5 cellular contexts compared by ENCODE assay signal in the genomic region with DNA sequence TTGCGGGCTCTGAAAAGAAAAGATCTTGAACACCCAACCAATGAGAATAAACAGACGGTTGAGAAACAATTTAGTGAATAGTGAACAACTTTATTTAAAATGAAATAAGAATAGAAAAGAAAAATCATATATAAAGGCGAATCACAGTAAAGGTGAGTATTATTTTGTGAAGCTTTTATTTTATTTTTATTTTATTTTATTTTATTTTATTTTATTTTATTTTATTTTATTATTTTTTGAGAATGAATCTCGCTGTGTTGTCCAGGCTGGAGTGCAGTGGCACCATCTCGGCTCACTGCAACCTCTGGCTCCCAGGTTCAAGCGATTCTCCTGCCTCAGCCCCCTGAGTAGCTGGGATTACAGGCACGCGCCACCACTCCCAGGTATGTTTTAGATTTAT. TPM values are rescaled to one million over a fixed set of nuclear protein-coding genes. Genes with fewer than 3 reads are reported as not detected.
DNase-seq lines count a peak whose midpoint lies in the region; ATAC-seq and TF ChIP-seq lines count a peak whose summit lies in the region.
"Not testable (repeated sequence)": the region's sequence is repeated elsewhere in the genome, so short reads cannot be mapped to it uniquely, and the experiment has no call there.

No MANE protein-coding gene starts in this region.

- POLR2A ChIA-PET in RWPE1 (lab: Yijun Ruan, JAX; ENCODE audit: low non-redundant PET), result interaction anchor here (0.8 kb wide), 1 partner anchor 14 kb away, joined by 3 read pairs; no protein-coding TSS in a partner anchor
- POLR2A ChIA-PET in activated CD8-positive, alpha-beta T cell treated with anti-CD3 and anti-CD28 coated beads for 36 hours (lab: Charles Lee), result interaction anchor here (1.0 kb wide), 1 partner anchor 23 kb away, joined by 3 read pairs; no protein-coding TSS in a partner anchor

- peak overlapping the region; percentile 65 for H3K27ac Mint-ChIP-seq in activated CD8-positive, alpha-beta T cell treated with anti-CD3 and anti-CD28 coated beads for 36 hours
- H3K27ac Mint-ChIP-seq in activated T-helper 17 cell treated with anti-CD3 and anti-CD28 coated beads, Interleukin-2, amount 50 U/mL, for 72 hours; type B pancreatic cell: not testable (repeated sequence)
- H3K27ac Mint-ChIP-seq in nephron, result peak overlapping the region in 2 of 3 experiments; percentile 37 to 53

- peaks cover 16% of the 10 kb centered on the region for H3K4me1 Mint-ChIP-seq in activated CD8-positive, alpha-beta T cell treated with anti-CD3 and anti-CD28 coated beads for 36 hours (ENCODE audit: low read depth)
- not testable (repeated sequence) for H3K4me1 Mint-ChIP-seq in activated T-helper 17 cell treated with anti-CD3 and anti-CD28 coated beads, Interleukin-2, amount 50 U/mL, for 72 hours
- peaks cover 11% of the 10 kb centered on the region for H3K4me1 Mint-ChIP-seq in nephron
- peaks cover 14% of the 10 kb centered on the region for H3K4me1 Mint-ChIP-seq in type B pancreatic cell (ENCODE audit: unreplicated experiment)

- H3K27ac ChIP-seq in RWPE1, result peak overlapping the region; percentile 98; the same call in 1 of the 2 replicates

- TF ChIP-seq CTCF in RWPE1 (conservative IDR thresholded peaks at IDR 0.05; ENCODE audit: low read depth); activated CD8-positive, alpha-beta T cell treated with anti-CD3 and anti-CD28 coated beads for 36 hours (IDR thresholded peaks at IDR 0.05); nephron (IDR thresholded peaks at IDR 0.05; ENCODE audit: unreplicated experiment in 3 of 3); type B pancreatic cell (conservative IDR thresholded peaks at IDR 0.05): not testable (repeated sequence)

- H3K27me3 Mint-ChIP-seq in activated CD8-positive, alpha-beta T cell treated with anti-CD3 and anti-CD28 coated beads for 36 hours; activated T-helper 17 cell treated with anti-CD3 and anti-CD28 coated beads, Interleukin-2, amount 50 U/mL, for 72 hours; nephron (ENCODE audit: low read depth); type B pancreatic cell: not testable (repeated sequence)

- H3K4me3 Mint-ChIP-seq in activated CD8-positive, alpha-beta T cell treated with anti-CD3 and anti-CD28 coated beads for 36 hours, result not testable (repeated sequence)
- peak overlapping the region; percentile 42 for H3K4me3 Mint-ChIP-seq in activated T-helper 17 cell treated with anti-CD3 and anti-CD28 coated beads, Interleukin-2, amount 50 U/mL, for 72 hours
- peak overlapping the region; percentile 45 to 68 (median 52) for H3K4me3 Mint-ChIP-seq in nephron
- peak overlapping the region; percentile 39 for H3K4me3 Mint-ChIP-seq in type B pancreatic cell

- peaks cover 44% of the 10 kb centered on the region for H3K36me3 Mint-ChIP-seq in activated CD8-positive, alpha-beta T cell treated with anti-CD3 and anti-CD28 coated beads for 36 hours (ENCODE audit: low read depth)
- H3K36me3 Mint-ChIP-seq in activated T-helper 17 cell treated with anti-CD3 and anti-CD28 coated beads, Interleukin-2, amount 50 U/mL, for 72 hours (ENCODE audit: low read depth), result peaks cover 92% of the 10 kb centered on the region
- peaks cover 51% of the 10 kb centered on the region for H3K36me3 Mint-ChIP-seq in nephron (ENCODE audit: low read depth)
- peaks cover 27% of the 10 kb centered on the region for H3K36me3 Mint-ChIP-seq in type B pancreatic cell

- H3K9me3 Mint-ChIP-seq in activated CD8-positive, alpha-beta T cell treated with anti-CD3 and anti-CD28 coated beads for 36 hours; activated T-helper 17 cell treated with anti-CD3 and anti-CD28 coated beads, Interleukin-2, amount 50 U/mL, for 72 hours; nephron; type B pancreatic cell: not testable (repeated sequence)

- CTCF ChIA-PET in RWPE1 (lab: Yijun Ruan, JAX); activated CD8-positive, alpha-beta T cell treated with anti-CD3 and anti-CD28 coated beads for 36 hours (lab: Charles Lee): not testable (repeated sequence)

- intact Hi-C loops in activated CD8-positive, alpha-beta T cell treated with anti-CD3 and anti-CD28 coated beads for 36 hours (cut with micrococcal nuclease), result not testable (repeated sequence)

- not testable (repeated sequence) for DNase-seq in RWPE1 (ENCODE audit: low spot score); activated CD8-positive, alpha-beta T cell treated with anti-CD3 and anti-CD28 coated beads for 36 hours; type B pancreatic cell (ENCODE audit: extremely low spot score, unreplicated experiment)

- not testable (repeated sequence) for ATAC-seq in activated CD8-positive, alpha-beta T cell treated with anti-CD3 and anti-CD28 coated beads for 36 hours; activated T-helper 17 cell treated with anti-CD3 and anti-CD28 coated beads, Interleukin-2, amount 50 U/mL, for 72 hours (replicated peaks)

RNA-seq across cellular contexts. Expression of gene TPT1, which starts 3.1 kb away (rescaled TPM):
- 1,000 to 10,000 TPM; 3,533 to 3,563 TPM for total RNA-seq in activated CD8-positive, alpha-beta T cell treated with anti-CD3 and anti-CD28 coated beads for 36 hours
- total RNA-seq in activated T-helper 17 cell treated with anti-CD3 and anti-CD28 coated beads, Interleukin-2, amount 50 U/mL, for 72 hours, result 1,000 to 10,000 TPM; 3,139 to 4,606 TPM
- 3,472 and 4,120 TPM in 2 replicates for total RNA-seq in type B pancreatic cell (ENCODE audit: low replicate concordance)
